In the genomic region with DNA sequence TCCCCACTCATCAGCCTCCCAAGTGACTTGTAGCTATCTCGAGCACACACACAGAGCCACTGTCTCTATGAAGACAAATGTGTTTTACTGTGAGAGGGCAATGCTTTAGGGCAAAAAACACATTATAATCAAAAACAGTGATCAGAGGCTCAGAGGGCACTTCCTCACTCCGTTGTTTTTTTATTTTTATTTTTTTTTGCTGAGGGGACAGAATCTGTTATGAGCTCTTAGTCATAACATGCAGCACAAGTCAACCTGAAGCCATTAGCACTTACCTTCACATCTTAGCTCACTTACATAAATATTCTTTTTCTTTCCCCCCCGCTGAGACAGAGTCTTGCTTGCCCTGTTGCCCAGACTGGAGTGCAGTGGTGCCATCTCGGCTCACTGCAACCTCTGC, we compare ENCODE assay signal across 28 cellular contexts.
"Had no signal": no experiment of that assay in that cellular context is flagged by ENCODE, and none has a peak within 500 bp of the region (broad histone marks: within the 10 kb centered on the region; RNA-seq: fewer than 3 reads in every experiment).

No MANE protein-coding gene starts in this region.

- H3K4me3 ChIP-seq: ovary, prostate gland, skin epidermis, stomach, thoracic aorta, thyroid gland, tibial nerve, upper lobe of left lung, vagina had no signal

- H3K9ac ChIP-seq: parathyroid adenoma had no signal

- H3K27me3 ChIP-seq: neutrophil, ovary, stomach, thyroid gland, tibial nerve, upper lobe of left lung, vagina had no signal

- H3K4me1 Mint-ChIP-seq: naive thymus-derived CD8-positive, alpha-beta T cell; nephron progenitor cell; neural crest cell; stimulated activated effector memory CD8-positive, alpha-beta T cell treated with anti-CD3 and anti-CD28 coated beads, Interleukin-12 subunit alpha, Interleukin-12 subunit beta, amount 100 ng/mL, for 72 hours; stimulated activated naive B cell treated with anti-CD40 and anti-IgM and Interleukin-4, amounts not matched to agents 10 μg/mL and 1 μg/mL and 100 μg/mL, for 72 hours had no signal

- H3K36me3 Mint-ChIP-seq: natural killer cell treated with Interleukin-12 subunit alpha and Interleukin-12 subunit beta and Interleukin-15 and Interleukin-18, amount 100 ng/mL, for 72 hours; stimulated activated effector memory CD8-positive, alpha-beta T cell treated with anti-CD3 and anti-CD28 coated beads, Interleukin-12 subunit alpha, Interleukin-12 subunit beta, amount 100 ng/mL, for 72 hours; stimulated activated naive B cell treated with anti-CD40 and anti-IgM and Interleukin-4, amounts not matched to agents 10 μg/mL and 1 μg/mL and 100 μg/mL, for 72 hours had no signal

- ATAC-seq: naive thymus-derived CD8-positive, alpha-beta T cell; natural killer cell treated with Interleukin-12 subunit alpha and Interleukin-12 subunit beta and Interleukin-15 and Interleukin-18, amount 100 ng/mL, for 72 hours; right cardiac atrium; sciatic nerve; stimulated activated effector memory CD8-positive, alpha-beta T cell treated with anti-CD3 and anti-CD28 coated beads, Interleukin-12 subunit alpha, Interleukin-12 subunit beta, amount 100 ng/mL, for 72 hours; stimulated activated naive B cell treated with anti-CD40 and anti-IgM and Interleukin-4, amounts not matched to agents 10 μg/mL and 1 μg/mL and 100 μg/mL, for 72 hours had no signal

- H3K27ac ChIP-seq: neutrophil, ovary, parathyroid adenoma, prostate gland, skin epidermis, stomach, thoracic aorta, thyroid gland, tibial nerve, upper lobe of left lung, vagina had no signal

- H3K4me1 ChIP-seq: parathyroid adenoma, prostate gland, stomach, thyroid gland, tibial nerve, upper lobe of left lung, vagina had no signal

- H3K9me3 ChIP-seq: neutrophil, ovary, prostate gland, thoracic aorta, thyroid gland, upper lobe of left lung, vagina had no signal

- H2AFZ ChIP-seq: parathyroid adenoma had no signal

- H3K4me3 Mint-ChIP-seq: naive thymus-derived CD8-positive, alpha-beta T cell; natural killer cell treated with Interleukin-12 subunit alpha and Interleukin-12 subunit beta and Interleukin-15 and Interleukin-18, amount 100 ng/mL, for 72 hours; nephron progenitor cell; neural crest cell; stimulated activated effector memory CD8-positive, alpha-beta T cell treated with anti-CD3 and anti-CD28 coated beads, Interleukin-12 subunit alpha, Interleukin-12 subunit beta, amount 100 ng/mL, for 72 hours; stimulated activated naive B cell treated with anti-CD40 and anti-IgM and Interleukin-4, amounts not matched to agents 10 μg/mL and 1 μg/mL and 100 μg/mL, for 72 hours; stimulated activated naive CD8-positive, alpha-beta T cell treated with anti-CD3 and anti-CD28 coated beads, Interleukin-15, Interleukin-2, amounts not matched to agents 100 ng/mL and 50 ng/mL, for 24 hours had no signal

- H3K9me3 Mint-ChIP-seq: natural killer cell treated with Interleukin-12 subunit alpha and Interleukin-12 subunit beta and Interleukin-15 and Interleukin-18, amount 100 ng/mL, for 72 hours had no signal

- DNase-seq: naive thymus-derived CD8-positive, alpha-beta T cell; nephron progenitor cell; nucleus accumbens; ovary; right cardiac atrium; stimulated activated CD4-positive, alpha-beta T cell treated with anti-CD3 and anti-CD28 coated beads, Interleukin-15, amount 100 ng/mL, for 24 hours; stimulated activated CD4-positive, alpha-beta T cell treated with anti-CD3 and anti-CD28 coated beads, Interleukin-2, amount 100 ng/mL, for 24 hours; stimulated activated CD4-positive, alpha-beta T cell treated with anti-CD3 and anti-CD28 coated beads, Interleukin-2, amount 100 ng/mL, for 48 hours; stimulated activated CD4-positive, alpha-beta T cell treated with anti-CD3 and anti-CD28 coated beads, Interleukin-4, amount 100 ng/mL, for 24 hours; stimulated activated naive B cell treated with anti-CD40 and anti-IgM and Interleukin-4, amounts not matched to agents 10 μg/mL and 1 μg/mL and 100 μg/mL, for 72 hours; stimulated activated naive CD4-positive, alpha-beta T cell treated with Interleukin-2 at 50 U/mL for 16 hours; stomach; thyroid gland; trophoblast cell; upper lobe of left lung had no signal

- H3K27me3 Mint-ChIP-seq: stimulated activated naive B cell treated with anti-CD40 and anti-IgM and Interleukin-4, amounts not matched to agents 10 μg/mL and 1 μg/mL and 100 μg/mL, for 72 hours; stimulated activated naive CD8-positive, alpha-beta T cell treated with anti-CD3 and anti-CD28 coated beads, Interleukin-15, Interleukin-2, amounts not matched to agents 100 ng/mL and 50 ng/mL, for 24 hours had no signal

- H3K36me3 ChIP-seq: neutrophil, ovary, prostate gland, stomach, thoracic aorta, thyroid gland, tibial nerve, upper lobe of left lung, vagina had no signal

- H3K27ac Mint-ChIP-seq: naive thymus-derived CD8-positive, alpha-beta T cell; natural killer cell treated with Interleukin-12 subunit alpha and Interleukin-12 subunit beta and Interleukin-15 and Interleukin-18, amount 100 ng/mL, for 72 hours; nephron progenitor cell; stimulated activated effector memory CD8-positive, alpha-beta T cell treated with anti-CD3 and anti-CD28 coated beads, Interleukin-12 subunit alpha, Interleukin-12 subunit beta, amount 100 ng/mL, for 72 hours; stimulated activated naive B cell treated with anti-CD40 and anti-IgM and Interleukin-4, amounts not matched to agents 10 μg/mL and 1 μg/mL and 100 μg/mL, for 72 hours; stimulated activated naive CD8-positive, alpha-beta T cell treated with anti-CD3 and anti-CD28 coated beads, Interleukin-15, Interleukin-2, amounts not matched to agents 100 ng/mL and 50 ng/mL, for 24 hours had no signal

- FAIRE-seq: urothelium cell line had no signal

- H3K79me2 ChIP-seq: parathyroid adenoma had no signal
